ENCODE assay signal across 1 cellular context in the genomic region with DNA sequence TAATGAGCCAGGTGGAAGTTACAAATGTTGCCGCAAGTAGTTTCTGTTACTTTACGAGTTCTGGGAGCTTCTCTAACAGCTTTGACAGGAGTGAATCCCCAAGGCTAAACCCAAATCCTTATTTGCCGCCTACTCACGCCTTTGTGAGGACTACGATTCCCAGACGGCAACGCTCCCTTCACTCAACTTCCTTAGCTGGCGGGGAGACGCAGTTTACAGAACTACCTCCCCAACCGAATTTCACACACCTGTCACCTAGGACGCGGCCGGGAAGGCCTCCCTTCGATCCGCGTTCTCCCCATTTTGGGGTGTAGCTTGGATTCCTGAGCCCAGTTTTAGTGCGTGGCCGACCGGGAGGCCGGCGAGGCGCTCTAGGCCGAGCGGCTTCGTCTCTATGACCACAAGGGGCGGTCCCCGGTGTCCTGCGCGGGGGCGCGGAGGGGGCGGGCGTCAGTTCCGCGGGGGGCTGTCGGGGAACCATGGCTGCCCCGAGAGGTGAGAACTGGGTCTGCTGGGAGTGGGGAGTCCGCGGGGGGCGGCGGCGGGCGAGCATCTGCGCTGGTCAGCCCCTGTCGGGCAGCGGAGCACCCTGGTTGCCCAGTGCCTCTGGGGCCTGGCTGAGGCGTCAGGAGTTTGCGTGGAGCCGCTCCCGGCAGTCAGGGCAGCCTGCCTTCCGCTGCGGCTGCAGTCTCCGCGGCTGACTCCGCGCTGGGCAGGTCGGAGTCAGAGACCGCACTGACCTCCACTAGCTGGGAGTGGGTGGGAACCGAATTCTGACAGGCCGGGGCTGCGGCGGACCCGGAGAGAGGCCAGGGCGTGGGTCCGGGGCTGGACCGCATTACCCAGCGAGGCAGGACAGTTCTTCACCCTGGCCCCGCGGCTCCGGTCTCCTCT.
A peak's percentile ranks its signal among the peaks of the same experiment; 100 is the strongest.
TF ChIP-seq lines count a peak whose summit lies in the region.

A gene with protein sequence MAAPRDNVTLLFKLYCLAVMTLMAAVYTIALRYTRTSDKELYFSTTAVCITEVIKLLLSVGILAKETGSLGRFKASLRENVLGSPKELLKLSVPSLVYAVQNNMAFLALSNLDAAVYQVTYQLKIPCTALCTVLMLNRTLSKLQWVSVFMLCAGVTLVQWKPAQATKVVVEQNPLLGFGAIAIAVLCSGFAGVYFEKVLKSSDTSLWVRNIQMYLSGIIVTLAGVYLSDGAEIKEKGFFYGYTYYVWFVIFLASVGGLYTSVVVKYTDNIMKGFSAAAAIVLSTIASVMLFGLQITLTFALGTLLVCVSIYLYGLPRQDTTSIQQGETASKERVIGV (plus strand): TSS at position 450 of the 894 bp plus-strand sequence. CDS start 30 bp downstream, at position 480.

TF ChIP-seq in WTC11, 78 proteins besides CTCF, POLR2A, EP300 and RAD21 (continued from another document):
- TF ChIP-seq, protein P1, sequence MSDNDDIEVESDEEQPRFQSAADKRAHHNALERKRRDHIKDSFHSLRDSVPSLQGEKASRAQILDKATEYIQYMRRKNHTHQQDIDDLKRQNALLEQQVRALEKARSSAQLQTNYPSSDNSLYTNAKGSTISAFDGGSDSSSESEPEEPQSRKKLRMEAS (CRISPR knock-in tag; IDR thresholded peaks at IDR 0.05), result 0 out of 2 replicates have a peak, but pooled peaks have one; percentile 40
- TF ChIP-seq FOXK1 (CRISPR knock-in tag; IDR thresholded peaks at IDR 0.05) (no peak), FOXP1 (CRISPR knock-in tag; IDR thresholded peaks at IDR 0.05; ENCODE audit: borderline replicate concordance) (peak; percentile 52; the same call in 1 of the 2 replicates)
- TF ChIP-seq, protein P2, sequence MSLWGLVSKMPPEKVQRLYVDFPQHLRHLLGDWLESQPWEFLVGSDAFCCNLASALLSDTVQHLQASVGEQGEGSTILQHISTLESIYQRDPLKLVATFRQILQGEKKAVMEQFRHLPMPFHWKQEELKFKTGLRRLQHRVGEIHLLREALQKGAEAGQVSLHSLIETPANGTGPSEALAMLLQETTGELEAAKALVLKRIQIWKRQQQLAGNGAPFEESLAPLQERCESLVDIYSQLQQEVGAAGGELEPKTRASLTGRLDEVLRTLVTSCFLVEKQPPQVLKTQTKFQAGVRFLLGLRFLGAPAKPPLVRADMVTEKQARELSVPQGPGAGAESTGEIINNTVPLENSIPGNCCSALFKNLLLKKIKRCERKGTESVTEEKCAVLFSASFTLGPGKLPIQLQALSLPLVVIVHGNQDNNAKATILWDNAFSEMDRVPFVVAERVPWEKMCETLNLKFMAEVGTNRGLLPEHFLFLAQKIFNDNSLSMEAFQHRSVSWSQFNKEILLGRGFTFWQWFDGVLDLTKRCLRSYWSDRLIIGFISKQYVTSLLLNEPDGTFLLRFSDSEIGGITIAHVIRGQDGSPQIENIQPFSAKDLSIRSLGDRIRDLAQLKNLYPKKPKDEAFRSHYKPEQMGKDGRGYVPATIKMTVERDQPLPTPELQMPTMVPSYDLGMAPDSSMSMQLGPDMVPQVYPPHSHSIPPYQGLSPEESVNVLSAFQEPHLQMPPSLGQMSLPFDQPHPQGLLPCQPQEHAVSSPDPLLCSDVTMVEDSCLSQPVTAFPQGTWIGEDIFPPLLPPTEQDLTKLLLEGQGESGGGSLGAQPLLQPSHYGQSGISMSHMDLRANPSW (CRISPR knock-in tag; conservative IDR thresholded peaks at IDR 0.05; ENCODE audit: low read depth), result no peak
- TF ChIP-seq, protein P3, sequence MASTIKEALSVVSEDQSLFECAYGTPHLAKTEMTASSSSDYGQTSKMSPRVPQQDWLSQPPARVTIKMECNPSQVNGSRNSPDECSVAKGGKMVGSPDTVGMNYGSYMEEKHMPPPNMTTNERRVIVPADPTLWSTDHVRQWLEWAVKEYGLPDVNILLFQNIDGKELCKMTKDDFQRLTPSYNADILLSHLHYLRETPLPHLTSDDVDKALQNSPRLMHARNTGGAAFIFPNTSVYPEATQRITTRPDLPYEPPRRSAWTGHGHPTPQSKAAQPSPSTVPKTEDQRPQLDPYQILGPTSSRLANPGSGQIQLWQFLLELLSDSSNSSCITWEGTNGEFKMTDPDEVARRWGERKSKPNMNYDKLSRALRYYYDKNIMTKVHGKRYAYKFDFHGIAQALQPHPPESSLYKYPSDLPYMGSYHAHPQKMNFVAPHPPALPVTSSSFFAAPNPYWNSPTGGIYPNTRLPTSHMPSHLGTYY (CRISPR knock-in tag; IDR thresholded peaks at IDR 0.05), result no peak
- TF ChIP-seq, protein P4, sequence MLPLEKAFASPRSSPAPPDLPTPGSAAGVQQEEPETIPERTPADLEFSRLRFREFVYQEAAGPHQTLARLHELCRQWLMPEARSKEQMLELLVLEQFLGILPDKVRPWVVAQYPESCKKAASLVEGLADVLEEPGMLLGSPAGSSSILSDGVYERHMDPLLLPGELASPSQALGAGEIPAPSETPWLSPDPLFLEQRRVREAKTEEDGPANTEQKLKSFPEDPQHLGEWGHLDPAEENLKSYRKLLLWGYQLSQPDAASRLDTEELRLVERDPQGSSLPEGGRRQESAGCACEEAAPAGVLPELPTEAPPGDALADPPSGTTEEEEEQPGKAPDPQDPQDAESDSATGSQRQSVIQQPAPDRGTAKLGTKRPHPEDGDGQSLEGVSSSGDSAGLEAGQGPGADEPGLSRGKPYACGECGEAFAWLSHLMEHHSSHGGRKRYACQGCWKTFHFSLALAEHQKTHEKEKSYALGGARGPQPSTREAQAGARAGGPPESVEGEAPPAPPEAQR (CRISPR knock-in tag; IDR thresholded peaks at IDR 0.05), result no peak
- TF ChIP-seq, protein P5, sequence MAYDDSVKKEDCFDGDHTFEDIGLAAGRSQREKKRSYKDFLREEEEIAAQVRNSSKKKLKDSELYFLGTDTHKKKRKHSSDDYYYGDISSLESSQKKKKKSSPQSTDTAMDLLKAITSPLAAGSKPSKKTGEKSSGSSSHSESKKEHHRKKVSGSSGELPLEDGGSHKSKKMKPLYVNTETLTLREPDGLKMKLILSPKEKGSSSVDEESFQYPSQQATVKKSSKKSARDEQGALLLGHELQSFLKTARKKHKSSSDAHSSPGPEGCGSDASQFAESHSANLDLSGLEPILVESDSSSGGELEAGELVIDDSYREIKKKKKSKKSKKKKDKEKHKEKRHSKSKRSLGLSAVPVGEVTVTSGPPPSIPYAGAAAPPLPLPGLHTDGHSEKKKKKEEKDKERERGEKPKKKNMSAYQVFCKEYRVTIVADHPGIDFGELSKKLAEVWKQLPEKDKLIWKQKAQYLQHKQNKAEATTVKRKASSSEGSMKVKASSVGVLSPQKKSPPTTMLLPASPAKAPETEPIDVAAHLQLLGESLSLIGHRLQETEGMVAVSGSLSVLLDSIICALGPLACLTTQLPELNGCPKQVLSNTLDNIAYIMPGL (CRISPR knock-in tag; IDR thresholded peaks at IDR 0.05), result peak; percentile 84; the same call in 1 of the 2 replicates
- TF ChIP-seq, protein P6, sequence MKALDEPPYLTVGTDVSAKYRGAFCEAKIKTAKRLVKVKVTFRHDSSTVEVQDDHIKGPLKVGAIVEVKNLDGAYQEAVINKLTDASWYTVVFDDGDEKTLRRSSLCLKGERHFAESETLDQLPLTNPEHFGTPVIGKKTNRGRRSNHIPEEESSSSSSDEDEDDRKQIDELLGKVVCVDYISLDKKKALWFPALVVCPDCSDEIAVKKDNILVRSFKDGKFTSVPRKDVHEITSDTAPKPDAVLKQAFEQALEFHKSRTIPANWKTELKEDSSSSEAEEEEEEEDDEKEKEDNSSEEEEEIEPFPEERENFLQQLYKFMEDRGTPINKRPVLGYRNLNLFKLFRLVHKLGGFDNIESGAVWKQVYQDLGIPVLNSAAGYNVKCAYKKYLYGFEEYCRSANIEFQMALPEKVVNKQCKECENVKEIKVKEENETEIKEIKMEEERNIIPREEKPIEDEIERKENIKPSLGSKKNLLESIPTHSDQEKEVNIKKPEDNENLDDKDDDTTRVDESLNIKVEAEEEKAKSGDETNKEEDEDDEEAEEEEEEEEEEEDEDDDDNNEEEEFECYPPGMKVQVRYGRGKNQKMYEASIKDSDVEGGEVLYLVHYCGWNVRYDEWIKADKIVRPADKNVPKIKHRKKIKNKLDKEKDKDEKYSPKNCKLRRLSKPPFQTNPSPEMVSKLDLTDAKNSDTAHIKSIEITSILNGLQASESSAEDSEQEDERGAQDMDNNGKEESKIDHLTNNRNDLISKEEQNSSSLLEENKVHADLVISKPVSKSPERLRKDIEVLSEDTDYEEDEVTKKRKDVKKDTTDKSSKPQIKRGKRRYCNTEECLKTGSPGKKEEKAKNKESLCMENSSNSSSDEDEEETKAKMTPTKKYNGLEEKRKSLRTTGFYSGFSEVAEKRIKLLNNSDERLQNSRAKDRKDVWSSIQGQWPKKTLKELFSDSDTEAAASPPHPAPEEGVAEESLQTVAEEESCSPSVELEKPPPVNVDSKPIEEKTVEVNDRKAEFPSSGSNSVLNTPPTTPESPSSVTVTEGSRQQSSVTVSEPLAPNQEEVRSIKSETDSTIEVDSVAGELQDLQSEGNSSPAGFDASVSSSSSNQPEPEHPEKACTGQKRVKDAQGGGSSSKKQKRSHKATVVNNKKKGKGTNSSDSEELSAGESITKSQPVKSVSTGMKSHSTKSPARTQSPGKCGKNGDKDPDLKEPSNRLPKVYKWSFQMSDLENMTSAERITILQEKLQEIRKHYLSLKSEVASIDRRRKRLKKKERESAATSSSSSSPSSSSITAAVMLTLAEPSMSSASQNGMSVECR (CRISPR knock-in tag; IDR thresholded peaks at IDR 0.05; ENCODE audit: borderline replicate concordance), result 0 out of 2 replicates have a peak, but pooled peaks have one; percentile 69
- TF ChIP-seq, protein P7, sequence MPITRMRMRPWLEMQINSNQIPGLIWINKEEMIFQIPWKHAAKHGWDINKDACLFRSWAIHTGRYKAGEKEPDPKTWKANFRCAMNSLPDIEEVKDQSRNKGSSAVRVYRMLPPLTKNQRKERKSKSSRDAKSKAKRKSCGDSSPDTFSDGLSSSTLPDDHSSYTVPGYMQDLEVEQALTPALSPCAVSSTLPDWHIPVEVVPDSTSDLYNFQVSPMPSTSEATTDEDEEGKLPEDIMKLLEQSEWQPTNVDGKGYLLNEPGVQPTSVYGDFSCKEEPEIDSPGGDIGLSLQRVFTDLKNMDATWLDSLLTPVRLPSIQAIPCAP (CRISPR knock-in tag; IDR thresholded peaks at IDR 0.05), result no peak
- TF ChIP-seq, protein P8, sequence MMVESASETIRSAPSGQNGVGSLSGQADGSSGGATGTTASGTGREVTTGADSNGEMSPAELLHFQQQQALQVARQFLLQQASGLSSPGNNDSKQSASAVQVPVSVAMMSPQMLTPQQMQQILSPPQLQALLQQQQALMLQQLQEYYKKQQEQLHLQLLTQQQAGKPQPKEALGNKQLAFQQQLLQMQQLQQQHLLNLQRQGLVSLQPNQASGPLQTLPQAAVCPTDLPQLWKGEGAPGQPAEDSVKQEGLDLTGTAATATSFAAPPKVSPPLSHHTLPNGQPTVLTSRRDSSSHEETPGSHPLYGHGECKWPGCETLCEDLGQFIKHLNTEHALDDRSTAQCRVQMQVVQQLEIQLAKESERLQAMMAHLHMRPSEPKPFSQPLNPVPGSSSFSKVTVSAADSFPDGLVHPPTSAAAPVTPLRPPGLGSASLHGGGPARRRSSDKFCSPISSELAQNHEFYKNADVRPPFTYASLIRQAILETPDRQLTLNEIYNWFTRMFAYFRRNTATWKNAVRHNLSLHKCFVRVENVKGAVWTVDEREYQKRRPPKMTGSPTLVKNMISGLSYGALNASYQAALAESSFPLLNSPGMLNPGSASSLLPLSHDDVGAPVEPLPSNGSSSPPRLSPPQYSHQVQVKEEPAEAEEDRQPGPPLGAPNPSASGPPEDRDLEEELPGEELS (CRISPR knock-in tag; IDR thresholded peaks at IDR 0.05), result 0 out of 2 replicates have a peak, but pooled peaks have one; percentile 25
